1 cellular context compared by ENCODE assay signal in the genomic region with DNA sequence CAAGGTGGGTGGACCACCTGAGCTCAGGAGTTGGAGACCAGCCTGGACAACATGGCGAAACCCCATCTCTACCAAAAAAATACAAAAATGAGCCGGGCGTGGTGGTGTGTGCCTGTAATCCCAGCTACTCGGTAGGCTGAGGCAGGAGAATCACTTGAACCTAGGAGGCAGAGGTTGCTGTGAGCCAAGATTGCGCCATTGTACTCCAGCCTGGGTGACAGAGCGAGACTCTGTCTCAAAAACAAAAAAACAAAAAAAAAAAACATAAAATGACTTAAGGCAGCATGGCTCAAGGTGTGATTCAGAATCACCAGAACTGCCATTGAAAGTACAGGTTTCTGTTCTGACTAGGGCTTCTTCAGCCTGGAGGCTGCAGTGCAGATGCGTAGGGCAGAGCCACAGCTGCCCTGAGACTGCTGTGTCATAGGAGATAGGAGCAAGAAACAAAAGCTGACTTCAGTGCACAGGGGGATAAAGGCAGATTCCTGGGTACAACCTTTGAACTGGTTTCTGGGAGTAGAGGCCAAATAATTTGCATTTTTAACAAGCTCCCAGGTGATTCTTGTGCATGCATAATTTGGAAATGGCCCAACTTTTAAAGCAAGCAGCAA.
TF ChIP-seq lines count a peak whose summit lies in the region.

No MANE protein-coding gene starts in this region.

TF ChIP-seq in GM12878, 131 proteins besides CTCF, POLR2A, EP300 and RAD21:
- peak in 1 of 2 experiments; percentile 6; a peak in 1 of 4 replicates for TF ChIP-seq BHLHE40 (IDR thresholded peaks at IDR 0.05; ENCODE audit: borderline replicate concordance in 1 of 2, low read depth in 2 of 2, low read length in 1 of 2)
- 0 out of 2 replicates have a peak, but pooled peaks have one; percentile 23 for TF ChIP-seq IRF4 (IDR thresholded peaks at IDR 0.05; ENCODE audit: low read depth, low read length)
- TF ChIP-seq, protein P1, sequence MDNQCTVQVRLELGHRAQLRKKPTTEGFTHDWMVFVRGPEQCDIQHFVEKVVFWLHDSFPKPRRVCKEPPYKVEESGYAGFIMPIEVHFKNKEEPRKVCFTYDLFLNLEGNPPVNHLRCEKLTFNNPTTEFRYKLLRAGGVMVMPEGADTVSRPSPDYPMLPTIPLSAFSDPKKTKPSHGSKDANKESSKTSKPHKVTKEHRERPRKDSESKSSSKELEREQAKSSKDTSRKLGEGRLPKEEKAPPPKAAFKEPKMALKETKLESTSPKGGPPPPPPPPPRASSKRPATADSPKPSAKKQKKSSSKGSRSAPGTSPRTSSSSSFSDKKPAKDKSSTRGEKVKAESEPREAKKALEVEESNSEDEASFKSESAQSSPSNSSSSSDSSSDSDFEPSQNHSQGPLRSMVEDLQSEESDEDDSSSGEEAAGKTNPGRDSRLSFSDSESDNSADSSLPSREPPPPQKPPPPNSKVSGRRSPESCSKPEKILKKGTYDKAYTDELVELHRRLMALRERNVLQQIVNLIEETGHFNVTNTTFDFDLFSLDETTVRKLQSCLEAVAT (IDR thresholded peaks at IDR 0.05) = peak; percentile 75; the same call in 1 of the 2 replicates
- 0 out of 2 replicates have a peak, but pooled peaks have one; percentile 22 for TF ChIP-seq ATF7 (IDR thresholded peaks at IDR 0.05; ENCODE audit: low read depth)
- peak; percentile 70; the same call in 1 of the 2 replicates for TF ChIP-seq BACH1 (IDR thresholded peaks at IDR 0.05; ENCODE audit: borderline replicate concordance)
- TF ChIP-seq TCF3 (IDR thresholded peaks at IDR 0.05; ENCODE audit: borderline replicate concordance, insufficient read depth, low read depth, low read length) = 0 out of 2 replicates have a peak, but pooled peaks have one; percentile 33
- peak; percentile 48; the same call in 1 of the 2 replicates for TF ChIP-seq TCF12 (IDR thresholded peaks at IDR 0.05; ENCODE audit: low read depth, low read length)
- peak; percentile 44 for TF ChIP-seq NR2C1 (IDR thresholded peaks at IDR 0.05)
- TF ChIP-seq NBN (IDR thresholded peaks at IDR 0.05) = peak; percentile 27; the same call in 1 of the 2 replicates
- TF ChIP-seq ETV6 (conservative IDR thresholded peaks at IDR 0.05 in 1 of 2, IDR thresholded peaks at IDR 0.05 in 1 of 2; ENCODE audit: borderline replicate concordance in 1 of 2, low read depth in 1 of 2) = peak in 1 of 2 experiments; percentile 14; a peak in 1 of 4 replicates
- TF ChIP-seq POU2F2 (IDR thresholded peaks at IDR 0.05; ENCODE audit: borderline replicate concordance, low read depth, low read length) = peak; percentile 31; the same call in 1 of the 3 replicates
- peak; percentile 28; the same call in 1 of the 2 replicates for TF ChIP-seq YY1 (IDR thresholded peaks at IDR 0.05; ENCODE audit: low read depth, low read length)
TF ChIP-seq in GM12878: peak in this region for 12; not testable (repeated sequence) for 119.
